Comparison of ENCODE assay signal across 18 cellular contexts in the genomic region with DNA sequence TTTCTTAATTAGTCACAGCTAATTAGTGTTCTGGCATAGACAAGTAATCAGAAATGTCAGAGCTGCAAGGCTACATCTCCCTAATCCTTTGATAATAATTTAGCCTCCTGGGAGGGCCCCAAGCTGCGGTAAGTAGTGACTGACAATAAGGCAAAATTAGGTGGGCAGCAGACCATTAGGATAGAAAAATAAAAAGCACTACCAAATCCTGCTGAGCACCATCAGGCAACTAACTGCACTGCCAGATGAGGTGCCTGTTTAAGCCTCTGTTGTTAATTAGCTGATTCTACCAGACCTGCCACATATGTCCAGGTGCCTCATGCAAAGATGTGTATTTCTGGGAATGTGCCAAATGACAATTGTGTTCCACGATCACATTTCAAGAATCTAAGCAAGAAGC. TPM values are rescaled to one million over a fixed set of nuclear protein-coding genes. Genes with fewer than 3 reads are reported as not detected.
"Had no signal": no experiment of that assay in that cellular context is flagged by ENCODE, and none has a peak within 500 bp of the region (broad histone marks: within the 10 kb centered on the region; RNA-seq: fewer than 3 reads in every experiment).

No MANE protein-coding gene starts in this region.

- H2AFZ ChIP-seq: parathyroid adenoma had no signal

- H3K9me3 ChIP-seq: esophagus squamous epithelium, thyroid gland, uterus had no signal

- FAIRE-seq: astrocyte had no signal

- DNase-seq: activated CD4-positive, alpha-beta T cell treated with anti-CD3 and anti-CD28 coated beads for 1 hour; activated CD8-positive, alpha-beta memory T cell treated with anti-CD3 and anti-CD28 coated beads, Interleukin-2, amount 50 U/mL, for 4 hours; activated CD8-positive, alpha-beta T cell treated with anti-CD3 and anti-CD28 coated beads for 36 hours; activated naive CD4-positive, alpha-beta T cell treated with anti-CD3 and anti-CD28 coated beads for 36 hours; esophagus squamous epithelium; foreskin fibroblast; glutamatergic neuron; left cardiac atrium; midbrain; right cardiac atrium; thyroid gland; uterus had no signal

- H3K27ac ChIP-seq: esophagus squamous epithelium, parathyroid adenoma, thyroid gland, uterus had no signal

- H3K9ac ChIP-seq: parathyroid adenoma had no signal

- H3K79me2 ChIP-seq: parathyroid adenoma had no signal

- H3K4me2 ChIP-seq: smooth muscle cell had no signal

- H3K27me3 ChIP-seq: esophagus squamous epithelium, thyroid gland, uterus had no signal

- ATAC-seq: activated CD8-positive, alpha-beta T cell treated with anti-CD3 and anti-CD28 coated beads for 36 hours; left cardiac atrium; right cardiac atrium; stimulated activated effector memory CD8-positive, alpha-beta T cell treated with anti-CD3 and anti-CD28 coated beads, Interleukin-12 subunit alpha, Interleukin-12 subunit beta, amount 100 ng/mL, for 72 hours had no signal

- H3K4me1 ChIP-seq: esophagus squamous epithelium, parathyroid adenoma, thyroid gland, uterus had no signal

- H3K4me3 ChIP-seq: esophagus squamous epithelium, lung, smooth muscle cell, thyroid gland, uterus had no signal

- H3K36me3 ChIP-seq: esophagus squamous epithelium, thyroid gland, uterus had no signal

RNA-seq across cellular contexts. Expression of a gene that starts 32.5 kb away (rescaled TPM):
- total RNA-seq: activated CD8-positive, alpha-beta T cell treated with anti-CD3 and anti-CD28 coated beads for 36 hours; activated naive CD4-positive, alpha-beta T cell treated with anti-CD3 and anti-CD28 coated beads for 36 hours; activated T-helper 1 cell treated with anti-CD3 and anti-CD28 coated beads, Interleukin-12 subunit alpha, Interleukin-12 subunit beta, Interleukin-2, Interleukin-4 antibody, amounts not matched to agents 30 ng/mL and 10 ng/mL and 1 ng/mL, durations not matched to agents 14 hours and 24 hours and 36 hours; esophagus squamous epithelium; left cardiac atrium; right cardiac atrium; smooth muscle cell; thyroid gland; uterus had no signal
- polyA plus RNA-seq: right cardiac atrium, smooth muscle cell had no signal
